In the genomic region with DNA sequence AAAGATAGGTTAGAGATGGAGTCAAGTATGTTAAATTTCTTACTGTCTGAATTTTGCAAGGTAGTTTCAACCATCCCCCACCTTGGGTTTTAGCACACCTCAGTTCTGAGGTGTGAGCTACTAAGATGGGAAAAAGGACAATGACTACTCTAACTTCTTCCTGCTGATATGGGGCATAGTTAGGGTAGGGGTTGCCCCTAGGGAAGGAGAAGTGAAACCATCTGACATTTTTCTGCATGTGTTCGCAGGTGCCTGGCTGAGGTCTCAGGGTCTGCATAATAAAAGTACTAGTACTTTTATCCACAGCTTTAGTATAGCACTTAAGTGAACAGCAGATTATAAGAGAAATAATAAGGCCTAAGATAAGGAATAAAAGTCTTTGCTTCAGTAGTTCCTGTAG, we compare ENCODE assay signal across 34 cellular contexts.
"Had no signal": no experiment of that assay in that cellular context is flagged by ENCODE, and none has a peak within 500 bp of the region (broad histone marks: within the 10 kb centered on the region; RNA-seq: fewer than 3 reads in every experiment).

No MANE protein-coding gene starts in this region.

- ATAC-seq: activated CD4-positive, CD25-positive, alpha-beta regulatory T cell treated with anti-CD3 and anti-CD28 coated beads, Interleukin-2, amount 50 U/mL, for 24 hours; activated CD8-positive, alpha-beta T cell treated with anti-CD3 and anti-CD28 coated beads for 36 hours; activated naive CD8-positive, alpha-beta T cell treated with anti-CD3 and anti-CD28 coated beads, Interleukin-2, amount 50 U/mL, for 24 hours; activated T-cell treated with anti-CD3 and anti-CD28 coated beads, Interleukin-2, amount 50 U/mL, for 4 hours; activated T-helper 17 cell treated with anti-CD3 and anti-CD28 coated beads, Interleukin-2, amount 50 U/mL, for 72 hours had no signal

- H3K27ac ChIP-seq: adrenal gland, breast epithelium, cardiac muscle cell, colonic mucosa, epithelial cell of prostate, esophagus squamous epithelium, WERI-Rb-1 had no signal

- DNase-seq: activated B cell treated with CpG ODN at 0.5 μM for 24 hours; activated CD4-positive, alpha-beta T cell treated with anti-CD3 and anti-CD28 coated beads for 48 hours; activated CD4-positive, alpha-beta T cell treated with anti-CD3 and anti-CD28 coated beads, Interleukin-2, amount 50 U/mL, for 1 hour; activated CD4-positive, alpha-beta T cell treated with anti-CD3 and anti-CD28 coated beads, Interleukin-2, amount 50 U/mL, for 48 hours; activated CD8-positive, alpha-beta memory T cell treated with anti-CD3 and anti-CD28 coated beads for 24 hours; activated CD8-positive, alpha-beta T cell treated with anti-CD3 and anti-CD28 coated beads for 36 hours; activated effector memory CD4-positive, alpha-beta T cell treated with Interleukin-2 at 50 U/mL for 16 hours; activated naive CD4-positive, alpha-beta T cell treated with anti-CD3 and anti-CD28 coated beads for 36 hours; activated naive CD8-positive, alpha-beta T cell treated with anti-CD3 and anti-CD28 coated beads for 36 hours; activated naive CD8-positive, alpha-beta T cell treated with anti-CD3 and anti-CD28 coated beads, Interleukin-2, amount 50 U/mL, for 24 hours; activated T-cell treated with anti-CD3 and anti-CD28 coated beads, Interleukin-2, amount 50 U/mL, for 4 hours; adrenal gland; amygdala; aorta; central memory CD4-positive, alpha-beta T cell; cerebellar nuclear complex; colonic mucosa; effector CD8-positive, alpha-beta T cell; esophagus squamous epithelium; foreskin melanocyte; head of caudate nucleus; hippocampal formation; T1000; WERI-Rb-1 had no signal

- FAIRE-seq: endometrium, endothelial cell of umbilical vein had no signal

- H3K4me3 ChIP-seq: adrenal gland, breast epithelium, cardiac muscle cell, colonic mucosa, esophagus squamous epithelium had no signal

- H3K27ac Mint-ChIP-seq: activated B cell treated with CpG ODN at 0.5 μM for 24 hours; activated CD8-positive, alpha-beta T cell treated with anti-CD3 and anti-CD28 coated beads for 36 hours; activated naive CD4-positive, alpha-beta T cell treated with anti-CD3 and anti-CD28 coated beads for 36 hours; activated naive CD4-positive, alpha-beta T cell treated with anti-CD3 and anti-CD28 coated beads, Interleukin-2, amount 50 U/mL, for 24 hours; activated naive CD8-positive, alpha-beta T cell treated with anti-CD3 and anti-CD28 coated beads for 36 hours; activated naive CD8-positive, alpha-beta T cell treated with anti-CD3 and anti-CD28 coated beads, Interleukin-2, amount 50 U/mL, for 24 hours; activated T-helper 17 cell treated with anti-CD3 and anti-CD28 coated beads, Interleukin-2, amount 50 U/mL, for 72 hours; brain; T-helper 2 cell treated with Interferon-gamma antibody and Interleukin-4, amounts not matched to agents 5 μg/mL and 100 μg/mL, for 36 hours had no signal

- H3K36me3 Mint-ChIP-seq: activated naive CD4-positive, alpha-beta T cell treated with anti-CD3 and anti-CD28 coated beads, Interleukin-2, amount 50 U/mL, for 24 hours; activated naive CD8-positive, alpha-beta T cell treated with anti-CD3 and anti-CD28 coated beads for 36 hours; brain had no signal

- H3K9me3 Mint-ChIP-seq: activated B cell treated with CpG ODN at 0.5 μM for 24 hours; activated naive CD4-positive, alpha-beta T cell treated with anti-CD3 and anti-CD28 coated beads, Interleukin-2, amount 50 U/mL, for 24 hours; activated T-helper 17 cell treated with anti-CD3 and anti-CD28 coated beads, Interleukin-2, amount 50 U/mL, for 72 hours had no signal

- H3K27me3 Mint-ChIP-seq: activated B cell treated with CpG ODN at 0.5 μM for 24 hours; activated CD8-positive, alpha-beta T cell treated with anti-CD3 and anti-CD28 coated beads for 36 hours; activated naive CD4-positive, alpha-beta T cell treated with anti-CD3 and anti-CD28 coated beads, Interleukin-2, amount 50 U/mL, for 24 hours; activated naive CD8-positive, alpha-beta T cell treated with anti-CD3 and anti-CD28 coated beads for 36 hours; activated naive CD8-positive, alpha-beta T cell treated with anti-CD3 and anti-CD28 coated beads, Interleukin-2, amount 50 U/mL, for 24 hours; activated T-helper 17 cell treated with anti-CD3 and anti-CD28 coated beads, Interleukin-2, amount 50 U/mL, for 72 hours; brain had no signal

- H3K4me3 Mint-ChIP-seq: activated B cell treated with CpG ODN at 0.5 μM for 24 hours; activated CD8-positive, alpha-beta T cell treated with anti-CD3 and anti-CD28 coated beads for 36 hours; activated naive CD4-positive, alpha-beta T cell treated with anti-CD3 and anti-CD28 coated beads for 36 hours; activated naive CD4-positive, alpha-beta T cell treated with anti-CD3 and anti-CD28 coated beads, Interleukin-2, amount 50 U/mL, for 24 hours; activated naive CD8-positive, alpha-beta T cell treated with anti-CD3 and anti-CD28 coated beads for 36 hours; activated naive CD8-positive, alpha-beta T cell treated with anti-CD3 and anti-CD28 coated beads, Interleukin-2, amount 50 U/mL, for 24 hours; activated T-cell treated with anti-CD3 and anti-CD28 coated beads, Interleukin-2, amount 50 U/mL, for 4 hours; activated T-helper 17 cell treated with anti-CD3 and anti-CD28 coated beads, Interleukin-2, amount 50 U/mL, for 72 hours; brain; T-helper 2 cell treated with Interferon-gamma antibody and Interleukin-4, amounts not matched to agents 5 μg/mL and 100 μg/mL, for 36 hours had no signal

- H3K36me3 ChIP-seq: adrenal gland, breast epithelium, cardiac muscle cell, colonic mucosa, esophagus squamous epithelium, WERI-Rb-1 had no signal

- H3K9me3 ChIP-seq: adrenal gland, colonic mucosa, esophagus squamous epithelium had no signal

- H3K4me1 ChIP-seq: adrenal gland, breast epithelium, colonic mucosa, esophagus squamous epithelium had no signal

- H3K27me3 ChIP-seq: breast epithelium, cardiac muscle cell, colonic mucosa, esophagus squamous epithelium had no signal

- H3K4me1 Mint-ChIP-seq: activated naive CD4-positive, alpha-beta T cell treated with anti-CD3 and anti-CD28 coated beads, Interleukin-2, amount 50 U/mL, for 24 hours; activated naive CD8-positive, alpha-beta T cell treated with anti-CD3 and anti-CD28 coated beads for 36 hours; activated naive CD8-positive, alpha-beta T cell treated with anti-CD3 and anti-CD28 coated beads, Interleukin-2, amount 50 U/mL, for 24 hours; activated T-helper 17 cell treated with anti-CD3 and anti-CD28 coated beads, Interleukin-2, amount 50 U/mL, for 72 hours; brain had no signal
